In genomic region chr9:73114958-73115357, GRCh38 we compare ENCODE assay signal across 13 cellular contexts.
"Had no signal": no experiment of that assay in that cellular context is flagged by ENCODE, and none has a peak within 500 bp of the region (broad histone marks: within the 10 kb centered on the region; RNA-seq: fewer than 3 reads in every experiment).

No MANE protein-coding gene starts in this region.

- DNase-seq: activated CD4-positive, CD25-positive, alpha-beta regulatory T cell; activated CD8-positive, alpha-beta memory T cell treated with anti-CD3 and anti-CD28 coated beads, Interleukin-2, amount 10 ng/mL, durations not matched to agents 7 days and 5 days; activated effector memory CD4-positive, alpha-beta T cell treated with anti-CD3 and anti-CD28 coated beads, Interleukin-2, amount 50 U/mL, for 16 hours; activated T-cell treated with anti-CD3 and anti-CD28 coated beads, Interleukin-2, amount 50 U/mL, for 24 hours; dorsolateral prefrontal cortex; posterior cingulate gyrus; thyroid gland; uterus had no signal

- ATAC-seq: activated CD8-positive, alpha-beta memory T cell treated with anti-CD3 and anti-CD28 coated beads, Interleukin-2, amount 10 ng/mL, durations not matched to agents 7 days and 5 days; activated naive CD4-positive, alpha-beta T cell treated with anti-CD3 and anti-CD28 coated beads, Interleukin-2, amount 50 U/mL, for 72 hours; stimulated activated effector memory CD8-positive, alpha-beta T cell treated with anti-CD3 and anti-CD28 coated beads, Interleukin-12 subunit alpha, Interleukin-12 subunit beta, amount 100 ng/mL, for 72 hours had no signal

- H3K4me3 ChIP-seq: breast epithelium, dorsolateral prefrontal cortex, hepatocyte, right atrium auricular region, thyroid gland, uterus had no signal

- H3K27me3 ChIP-seq: breast epithelium, dorsolateral prefrontal cortex, hepatocyte, right atrium auricular region, thyroid gland, uterus had no signal

- H3K27ac Mint-ChIP-seq: activated CD8-positive, alpha-beta memory T cell treated with anti-CD3 and anti-CD28 coated beads, Interleukin-2, amount 10 ng/mL, durations not matched to agents 7 days and 5 days had no signal

- H3K79me2 ChIP-seq: hepatocyte had no signal

- H3K9me3 Mint-ChIP-seq: activated naive CD4-positive, alpha-beta T cell treated with anti-CD3 and anti-CD28 coated beads, Interleukin-2, amount 50 U/mL, for 72 hours; activated T-cell treated with anti-CD3 and anti-CD28 coated beads, Interleukin-2, amount 50 U/mL, for 24 hours; stimulated activated effector memory CD8-positive, alpha-beta T cell treated with anti-CD3 and anti-CD28 coated beads, Interleukin-12 subunit alpha, Interleukin-12 subunit beta, amount 100 ng/mL, for 72 hours had no signal

- H3K36me3 Mint-ChIP-seq: activated CD8-positive, alpha-beta memory T cell treated with anti-CD3 and anti-CD28 coated beads, Interleukin-2, amount 10 ng/mL, durations not matched to agents 7 days and 5 days; activated naive CD4-positive, alpha-beta T cell treated with anti-CD3 and anti-CD28 coated beads, Interleukin-2, amount 50 U/mL, for 72 hours; stimulated activated effector memory CD8-positive, alpha-beta T cell treated with anti-CD3 and anti-CD28 coated beads, Interleukin-12 subunit alpha, Interleukin-12 subunit beta, amount 100 ng/mL, for 72 hours had no signal

- H3K9me3 ChIP-seq: breast epithelium, right atrium auricular region, thyroid gland, uterus had no signal

- H3K27me3 Mint-ChIP-seq: activated CD8-positive, alpha-beta memory T cell treated with anti-CD3 and anti-CD28 coated beads, Interleukin-2, amount 10 ng/mL, durations not matched to agents 7 days and 5 days; activated T-cell treated with anti-CD3 and anti-CD28 coated beads, Interleukin-2, amount 50 U/mL, for 24 hours had no signal

- H3K27ac ChIP-seq: dorsolateral prefrontal cortex, hepatocyte, right atrium auricular region, thyroid gland, uterus had no signal

- H3K4me2 ChIP-seq: hepatocyte had no signal

- H2AFZ ChIP-seq: hepatocyte had no signal

- H3K36me3 ChIP-seq: breast epithelium, right atrium auricular region, thyroid gland, uterus had no signal

- H3K4me1 ChIP-seq: breast epithelium, right atrium auricular region, uterus had no signal

- H3K4me3 Mint-ChIP-seq: activated CD8-positive, alpha-beta memory T cell treated with anti-CD3 and anti-CD28 coated beads, Interleukin-2, amount 10 ng/mL, durations not matched to agents 7 days and 5 days; activated T-cell treated with anti-CD3 and anti-CD28 coated beads, Interleukin-2, amount 50 U/mL, for 24 hours; stimulated activated effector memory CD8-positive, alpha-beta T cell treated with anti-CD3 and anti-CD28 coated beads, Interleukin-12 subunit alpha, Interleukin-12 subunit beta, amount 100 ng/mL, for 72 hours had no signal
